9 cellular contexts compared by ENCODE assay signal in genomic region chr19:862529-863304, GRCh38. TPM values are rescaled to one million over a fixed set of nuclear protein-coding genes. Genes with fewer than 3 reads are reported as not detected.
DNase-seq lines count a peak whose midpoint lies in the region; ATAC-seq and TF ChIP-seq lines count a peak whose summit lies in the region.
"Had no signal": no experiment of that assay in that cellular context is flagged by ENCODE, and none has a peak within 500 bp of the region (broad histone marks: within the 10 kb centered on the region; RNA-seq: fewer than 3 reads in every experiment).

No MANE protein-coding gene starts in this region.

- peak overlapping the region; percentile 11; the same call in 1 of the 2 replicates for H3K4me3 ChIP-seq in GM12864 (ENCODE audit: low read depth, low read length)
- no peak overlapping the region; a peak in 1 of 4 replicates for H3K4me3 ChIP-seq in SK-N-SH (ENCODE audit: low read depth in 2 of 2, low read length in 1 of 2)
- no peak overlapping the region for H3K4me3 ChIP-seq in hepatocyte

- TF ChIP-seq RAD21 in SK-N-SH (IDR thresholded peaks at IDR 0.05; ENCODE audit: low read length), result no peak

- no peaks in the 10 kb centered on the region for H3K79me2 ChIP-seq in SK-N-SH (ENCODE audit: insufficient read depth)
- H3K79me2 ChIP-seq in hepatocyte, result no peaks in the 10 kb centered on the region

- no peaks in the 10 kb centered on the region for H3K9me3 ChIP-seq in SK-N-SH
- no peaks in the 10 kb centered on the region for H3K9me3 ChIP-seq in hepatocyte (ENCODE audit: low read depth)

- POLR2A ChIA-PET in SK-N-SH (lab: Yijun Ruan, JAX), result interaction anchor here (1.2 kb wide), 1 partner anchor 133 kb away, joined by 3 read pairs; no protein-coding TSS in a partner anchor

- peak overlapping the region; percentile 51 for H3K4me3 Mint-ChIP-seq in activated naive CD4-positive, alpha-beta T cell treated with anti-CD3 and anti-CD28 coated beads for 36 hours

- H3F3A ChIP-seq in SK-N-SH (replicated peaks; ENCODE audit: insufficient read depth), result peaks cover 7% of the 10 kb centered on the region

- TF ChIP-seq CTCF in GM12864 (IDR thresholded peaks at IDR 0.05; ENCODE audit: low read depth, low read length, missing control alignments) (no peak), SK-N-SH (IDR thresholded peaks at IDR 0.05) (no peak), hepatocyte (IDR thresholded peaks at IDR 0.05; ENCODE audit: poor library complexity) (no peak)

- ATAC-seq in HG03196 (IDR thresholded peaks at IDR 0.05; ENCODE audit: unreplicated experiment) (no peak), GM21526 (IDR thresholded peaks at IDR 0.05; ENCODE audit: low FRiP score, unreplicated experiment) (no peak)

- CTCF ChIA-PET in SK-N-SH (lab: Yijun Ruan, JAX), result interaction anchor here (1.1 to 2.5 kb wide), 16 partner anchors 13 to 218 kb away, joined by 3 to 29 read pairs (median 5); partner anchors contain the start of genes KISS1R and WDR18
- CTCF ChIA-PET in activated naive CD4-positive, alpha-beta T cell treated with anti-CD3 and anti-CD28 coated beads for 36 hours (lab: Charles Lee), result interaction anchor here (0.7 to 3.6 kb wide), 9 partner anchors 30 to 206 kb away, joined by 3 to 23 read pairs (median 5); partner anchors contain the start of genes KISS1R, MED16 and RNU6-9

- DNase-seq in GM12864 (ENCODE audit: low read depth) (no peak), SK-N-SH (peak; percentile 91), hepatocyte (ENCODE audit: low spot score) (peak; percentile 65), NCI-H1930 (lab: John Stamatoyannopoulos, UW) (no peak)
- peak; percentile 85 for DNase-seq in activated naive CD4-positive, alpha-beta T cell treated with anti-CD3 and anti-CD28 coated beads for 36 hours
- peak; percentile 78 for DNase-seq in stimulated activated CD4-positive, alpha-beta T cell treated with anti-CD3 and anti-CD28 coated beads, Interleukin-4, amount 100 ng/mL, for 24 hours

- peaks cover 0 to 4% of the 10 kb centered on the region in 2 experiments; a peak in 1 of 4 replicates for H3K4me1 ChIP-seq in SK-N-SH (ENCODE audit: control insufficient read depth in 1 of 2, insufficient read depth in 2 of 2, low read depth in 1 of 2, low read length in 1 of 2)
- peaks cover 5% of the 10 kb centered on the region for H3K4me1 ChIP-seq in hepatocyte (ENCODE audit: insufficient read depth)

- intact Hi-C loops in activated naive CD4-positive, alpha-beta T cell treated with anti-CD3 and anti-CD28 coated beads for 36 hours (cut with micrococcal nuclease), result loop anchor here (1.0 to 2.0 kb wide), 4 partner anchors 55 to 122 kb away; partner anchors contain the start of genes KISS1R, PTBP1 and WDR18

- 37% methylated on average over 36 of the region's 51 CpGs for WGBS in SK-N-SH (ENCODE audit: low lambda C conversion rate)
- WGBS in hepatocyte (ENCODE audit: low lambda C conversion rate, missing lambda C conversion rate), result 37% methylated on average over 14 of the region's 51 CpGs

- H3K27ac ChIP-seq in SK-N-SH (ENCODE audit: low read depth in 2 of 2, low read length in 1 of 2) (no peak overlapping the region), hepatocyte (no peak overlapping the region)

- H3K27me3 Mint-ChIP-seq in activated naive CD4-positive, alpha-beta T cell treated with anti-CD3 and anti-CD28 coated beads for 36 hours (ENCODE audit: low read depth), result peaks cover 6% of the 10 kb centered on the region

- H4K20me1 ChIP-seq in SK-N-SH (ENCODE audit: insufficient read depth) (no peaks in the 10 kb centered on the region), hepatocyte (ENCODE audit: insufficient read depth, poor library complexity, severe bottlenecking) (no peaks in the 10 kb centered on the region)

- no peak overlapping the region for H3K27ac Mint-ChIP-seq in activated naive CD4-positive, alpha-beta T cell treated with anti-CD3 and anti-CD28 coated beads for 36 hours

- no peak overlapping the region for H3K9ac ChIP-seq in SK-N-SH

- no peak overlapping the region for H2AFZ ChIP-seq in SK-N-SH (ENCODE audit: low read depth)
- H2AFZ ChIP-seq in hepatocyte, result no peak overlapping the region

- no peaks in the 10 kb centered on the region for H3K9me3 Mint-ChIP-seq in activated naive CD4-positive, alpha-beta T cell treated with anti-CD3 and anti-CD28 coated beads for 36 hours

- H3K27me3 ChIP-seq in SK-N-SH (ENCODE audit: insufficient read depth), result peaks cover 18% of the 10 kb centered on the region
- no peaks in the 10 kb centered on the region for H3K27me3 ChIP-seq in hepatocyte

- H3K36me3 ChIP-seq in SK-N-SH (replicated peaks in 1 of 2; ENCODE audit: control insufficient read depth in 1 of 2, insufficient read depth in 2 of 2, low read length in 1 of 2) (peaks cover 0 to 4% of the 10 kb centered on the region in 2 experiments), hepatocyte (replicated peaks; ENCODE audit: insufficient read depth, low read depth) (no peaks in the 10 kb centered on the region)

- H3K4me2 ChIP-seq in SK-N-SH (no peak overlapping the region), hepatocyte (no peak overlapping the region)

- no peak for TF ChIP-seq EP300 in SK-N-SH (IDR thresholded peaks at IDR 0.05; ENCODE audit: borderline replicate concordance in 1 of 2, low read depth in 1 of 2, low read length in 1 of 2)

- peaks cover 3% of the 10 kb centered on the region for H3K36me3 Mint-ChIP-seq in activated naive CD4-positive, alpha-beta T cell treated with anti-CD3 and anti-CD28 coated beads for 36 hours (ENCODE audit: low read depth)

- H3K9me2 ChIP-seq in SK-N-SH, result no peaks in the 10 kb centered on the region
- no peaks in the 10 kb centered on the region for H3K9me2 ChIP-seq in hepatocyte (replicated peaks; ENCODE audit: insufficient read depth)

- peaks cover 13% of the 10 kb centered on the region for H3K4me1 Mint-ChIP-seq in activated naive CD4-positive, alpha-beta T cell treated with anti-CD3 and anti-CD28 coated beads for 36 hours (ENCODE audit: low read depth)

TF ChIP-seq in SK-N-SH, 30 proteins besides CTCF, POLR2A, EP300 and RAD21:
- TF ChIP-seq MAX (IDR thresholded peaks at IDR 0.05; ENCODE audit: low read depth), result 0 out of 2 replicates have a peak, but pooled peaks have one; percentile 41
- TF ChIP-seq USF2 (IDR thresholded peaks at IDR 0.05; ENCODE audit: borderline replicate concordance, low read depth, low read length), result no peak
TF ChIP-seq in SK-N-SH: peak in this region for 1.

RNA-seq across cellular contexts. Expression of gene CFD, which starts 3.3 kb away (rescaled TPM):
- polyA plus RNA-seq in SK-N-SH (2012; rRNA removed) (2.5 and 3.2 TPM in 2 replicates), hepatocyte (8.2 and 11.2 TPM in 2 replicates)
- polyA plus RNA-seq in SK-N-SH (2012; cell fraction: cytosol; rRNA removed), result 1.8 and 2.4 TPM in 2 replicates
- 1.7 and 3.8 TPM in 2 replicates for polyA plus RNA-seq in SK-N-SH (2012; cell fraction: nucleus; rRNA removed)
- total RNA-seq in activated naive CD4-positive, alpha-beta T cell treated with anti-CD3 and anti-CD28 coated beads for 36 hours, result under 1 TPM; 0.17 to 0.25 TPM
- total RNA-seq in hepatocyte, result 3.3 and 9.0 TPM in 2 replicates

RNA-seq across cellular contexts. Expression of gene ELANE, which starts 10.6 kb away (rescaled TPM):
- polyA plus RNA-seq in SK-N-SH (2012; rRNA removed) (not detected in 2 replicates), hepatocyte (0.81 and 3.0 TPM in 2 replicates)
- polyA plus RNA-seq in SK-N-SH (2012; cell fraction: cytosol; rRNA removed), result not detected in 2 replicates
- polyA plus RNA-seq in SK-N-SH (2012; cell fraction: nucleus; rRNA removed), result 0.11 and 0.14 TPM in 2 replicates
- not detected for total RNA-seq in activated naive CD4-positive, alpha-beta T cell treated with anti-CD3 and anti-CD28 coated beads for 36 hours
- 0.83 and 1.2 TPM in 2 replicates for total RNA-seq in hepatocyte
- polyA plus RNA-seq: neural cell had no signal

RNA-seq across cellular contexts. Expression of gene PRTN3, which starts 21.9 kb away (rescaled TPM):
- polyA plus RNA-seq in SK-N-SH (2012; rRNA removed), result not detected in 2 replicates
- not detected in 2 replicates for polyA plus RNA-seq in SK-N-SH (2012; cell fraction: cytosol; rRNA removed)
- polyA plus RNA-seq in SK-N-SH (2012; cell fraction: nucleus; rRNA removed), result not detected in 2 replicates
- total RNA-seq in activated naive CD4-positive, alpha-beta T cell treated with anti-CD3 and anti-CD28 coated beads for 36 hours, result not detected
- not detected in 2 replicates for total RNA-seq in hepatocyte
- polyA plus RNA-seq in hepatocyte, result not detected in 2 replicates
- polyA plus RNA-seq: neural cell had no signal

RNA-seq across cellular contexts. Expression of gene MED16, which starts 30.3 kb away (rescaled TPM):
- polyA plus RNA-seq in SK-N-SH (2012; rRNA removed) (30.0 and 40.6 TPM in 2 replicates), hepatocyte (80.9 and 111 TPM in 2 replicates)
- 12.5 and 22.8 TPM in 2 replicates for polyA plus RNA-seq in SK-N-SH (2012; cell fraction: cytosol; rRNA removed)
- 49.0 and 102 TPM in 2 replicates for polyA plus RNA-seq in SK-N-SH (2012; cell fraction: nucleus; rRNA removed)
- 10 to 100 TPM; 61.3 to 68.1 TPM for total RNA-seq in activated naive CD4-positive, alpha-beta T cell treated with anti-CD3 and anti-CD28 coated beads for 36 hours
- 24.4 and 32.1 TPM in 2 replicates for total RNA-seq in hepatocyte

RNA-seq across cellular contexts. Expression of gene RNU6-9, which starts 30.6 kb away (rescaled TPM):
- polyA plus RNA-seq in SK-N-SH (2012; rRNA removed) (not detected in 2 replicates), hepatocyte (not detected in 2 replicates)
- not detected in 2 replicates for polyA plus RNA-seq in SK-N-SH (2012; cell fraction: cytosol; rRNA removed)
- polyA plus RNA-seq in SK-N-SH (2012; cell fraction: nucleus; rRNA removed), result not detected in 2 replicates
- not detected for total RNA-seq in activated naive CD4-positive, alpha-beta T cell treated with anti-CD3 and anti-CD28 coated beads for 36 hours
- not detected in 2 replicates for total RNA-seq in hepatocyte
- polyA plus RNA-seq: neural cell had no signal

Comparison
In these comparisons a context has a peak if more than half of its experiments do, and no peak if none do; other contexts are left out.
1. DNase-seq: peak in SK-N-SH (single experiment), activated naive CD4-positive, alpha-beta T cell treated with anti-CD3 and anti-CD28 coated beads for 36 hours (single experiment), hepatocyte (single experiment) and stimulated activated CD4-positive, alpha-beta T cell treated with anti-CD3 and anti-CD28 coated beads, Interleukin-4, amount 100 ng/mL, for 24 hours (single experiment); none in GM12864 (single experiment) and NCI-H1930 (0 of 2).